In genomic region chr16:58462997-58463891, GRCh38 we compare ENCODE assay signal across 7 cellular contexts. TPM values are rescaled to one million over a fixed set of nuclear protein-coding genes. Genes with fewer than 3 reads are reported as not detected.
DNase-seq lines count a peak whose midpoint lies in the region; ATAC-seq and TF ChIP-seq lines count a peak whose summit lies in the region.

No MANE protein-coding gene starts in this region.

- no peak overlapping the region for H3K4me3 Mint-ChIP-seq in HFFc6

- H3K27ac Mint-ChIP-seq in HFFc6 = no peak overlapping the region

- no peaks in the 10 kb centered on the region for H3K36me3 Mint-ChIP-seq in HFFc6 (ENCODE audit: low read depth)

- H3K27me3 Mint-ChIP-seq in HFFc6 (ENCODE audit: insufficient read depth) = peaks cover 48% of the 10 kb centered on the region

- H3K36me3 ChIP-seq in H7 (replicated peaks; ENCODE audit: control insufficient read depth, insufficient read depth, low read length) = no peaks in the 10 kb centered on the region
- no peaks in the 10 kb centered on the region for H3K36me3 ChIP-seq in skeletal muscle satellite cell (ENCODE audit: insufficient read depth, low read length)

- no peaks in the 10 kb centered on the region for H3K9me3 ChIP-seq in skeletal muscle satellite cell (replicated peaks; ENCODE audit: low read length)

- H3K4me1 ChIP-seq in skeletal muscle satellite cell (ENCODE audit: control insufficient read depth, insufficient read depth, low read length) = no peaks in the 10 kb centered on the region

- peak overlapping the region; percentile 61 for H3K4me2 ChIP-seq in skeletal muscle satellite cell (ENCODE audit: low read length)

- no peak overlapping the region for H3K9ac ChIP-seq in skeletal muscle satellite cell (ENCODE audit: low read depth, low read length)

- ATAC-seq in SK-N-SH treated with all-trans-retinoic acid at 6 μM for 48 hours (peak; percentile 10; the same call in 1 of the 3 replicates), Right ventricle myocardium superior (ENCODE audit: poor library complexity) (peak; percentile 55), GM18861 (IDR thresholded peaks at IDR 0.05; ENCODE audit: unreplicated experiment) (no peak), HG03469 (IDR thresholded peaks at IDR 0.05; ENCODE audit: unreplicated experiment) (no peak)

- H3K4me3 ChIP-seq in H7 (ENCODE audit: insufficient read depth, low read depth, low read length) = peak overlapping the region; percentile 60
- H3K4me3 ChIP-seq in skeletal muscle satellite cell (ENCODE audit: low read length) = no peak overlapping the region

- DNase-seq in H7 (peak; percentile 88), Right ventricle myocardium superior (peak; percentile 59), HFFc6 (no peak)

- peaks cover 51% of the 10 kb centered on the region for H3K27me3 ChIP-seq in H7 (ENCODE audit: control insufficient read depth, insufficient read depth, low read length)
- peaks cover 56% of the 10 kb centered on the region for H3K27me3 ChIP-seq in skeletal muscle satellite cell (ENCODE audit: control insufficient read depth, insufficient read depth, low read length)

- intact Hi-C loops in Right ventricle myocardium superior (cut with DNase I) = no loop called here

- no peak for TF ChIP-seq CTCF in HFFc6 (IDR thresholded peaks at IDR 0.05)

- H3K4me1 Mint-ChIP-seq in HFFc6 (ENCODE audit: low read depth) = peaks cover 10% of the 10 kb centered on the region

- H3K9me3 Mint-ChIP-seq in HFFc6 = no peaks in the 10 kb centered on the region

TF ChIP-seq in SK-N-SH treated with all-trans-retinoic acid at 6 μM for 48 hours, 23 proteins besides CTCF, POLR2A, EP300 and RAD21:
- TF ChIP-seq POU6F1 (CRISPR knock-in tag; IDR thresholded peaks at IDR 0.05; ENCODE audit: borderline replicate concordance, low read depth) (no peak), TOX (CRISPR knock-in tag; IDR thresholded peaks at IDR 0.05; ENCODE audit: borderline replicate concordance) (no peak), CSDC2 (CRISPR knock-in tag; IDR thresholded peaks at IDR 0.05) (no peak), ARNTL (CRISPR knock-in tag; IDR thresholded peaks at IDR 0.05; ENCODE audit: borderline replicate concordance, low read depth) (no peak)

RNA-seq across cellular contexts. Expression of gene NDRG4, which starts 36.7 kb away (rescaled TPM):
- total RNA-seq in H7 (2014; rRNA removed; shearing (Covaris generic)) = 24.9 and 27.6 TPM in 2 replicates
- 290 TPM for total RNA-seq in Right ventricle myocardium superior
- 5.8 and 8.3 TPM in 2 replicates for total RNA-seq in skeletal muscle satellite cell (2012; rRNA removed)
- 1 to 10 TPM; 1.5 to 5.3 (median 3.6) TPM for total RNA-seq in HFFc6 (2021; fragmentation: NEBNext Ultra II Directional; extraction: Animal tissue kit (Norgen Biotek cat#: 25700))

RNA-seq across cellular contexts. Expression of gene SETD6, which starts 52.1 kb away (rescaled TPM):
- 32.2 and 39.4 TPM in 2 replicates for total RNA-seq in H7 (2014; rRNA removed; shearing (Covaris generic))
- total RNA-seq in Right ventricle myocardium superior = 14.4 TPM
- 7.0 and 8.9 TPM in 2 replicates for total RNA-seq in skeletal muscle satellite cell (2012; rRNA removed)
- total RNA-seq in HFFc6 (2021; fragmentation: NEBNext Ultra II Directional; extraction: Animal tissue kit (Norgen Biotek cat#: 25700)) = 1 to 10 TPM; 1.8 to 3.5 (median 2.9) TPM

Comparison
In these comparisons a context has a peak if more than half of its experiments do, and no peak if none do; other contexts are left out.
1. ATAC-seq: peak in SK-N-SH treated with all-trans-retinoic acid at 6 μM for 48 hours (single experiment) and Right ventricle myocardium superior (single experiment); none in GM18861 (single experiment) and HG03469 (single experiment).
2. RNA of gene NDRG4, which starts 36.7 kb away (total RNA-seq): 290 TPM in Right ventricle myocardium superior (single experiment); 24.9 to 27.6 TPM in H7 and 1.5 to 5.3 TPM in HFFc6; every median in the first group is over 10 times any median in the second.